Comparison of ENCODE assay signal across 8 cellular contexts in the genomic region with DNA sequence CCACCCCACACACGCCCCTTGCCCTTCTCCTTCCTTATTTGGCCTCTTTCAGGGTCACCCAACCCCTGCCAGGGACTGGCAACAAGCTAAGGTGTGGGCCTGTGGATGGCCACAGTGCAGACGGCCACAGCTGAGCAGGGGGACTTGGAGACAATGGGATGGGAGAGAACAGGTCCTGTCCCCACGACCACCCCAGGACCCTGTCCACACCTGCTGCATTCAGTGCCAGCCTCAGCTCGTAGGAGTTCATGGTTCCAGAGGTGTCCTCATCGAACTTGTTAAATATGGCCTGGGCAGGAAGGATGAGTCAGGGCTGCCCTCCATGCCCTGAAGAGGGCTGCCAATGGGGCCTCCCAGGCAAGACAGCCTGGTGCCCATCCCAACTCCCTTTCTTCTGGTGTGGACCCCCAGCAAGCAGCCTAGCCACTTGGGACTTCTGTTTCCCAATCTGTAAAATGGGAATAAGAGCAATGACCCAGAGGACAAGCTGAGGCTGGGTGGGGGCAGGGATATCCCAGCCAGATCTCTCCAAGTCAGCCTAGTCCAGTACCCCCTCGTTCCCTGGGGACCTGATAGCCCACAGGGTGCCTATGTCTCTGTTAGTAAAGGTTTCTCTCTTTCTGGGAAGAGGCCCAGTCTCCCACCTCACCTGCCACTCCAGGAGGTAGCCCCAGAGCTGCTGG. TPM values are rescaled to one million over a fixed set of nuclear protein-coding genes. Genes with fewer than 3 reads are reported as not detected.
A peak's percentile ranks its signal among the peaks of the same experiment; 100 is the strongest.
DNase-seq lines count a peak whose midpoint lies in the region; ATAC-seq and TF ChIP-seq lines count a peak whose summit lies in the region.

No MANE protein-coding gene starts in this region.

- H3K27ac ChIP-seq in HEK293 (ENCODE audit: extremely low read depth, low read depth, low read length) (0 out of 2 replicates have a peak overlapping the region, but pooled peaks have one; percentile 4), WERI-Rb-1 (no peak overlapping the region), subcutaneous abdominal adipose tissue (ENCODE audit: low read depth, low read length) (peak overlapping the region; percentile 37)

- no peaks in the 10 kb centered on the region for H3K27me3 ChIP-seq in WERI-Rb-1 (ENCODE audit: insufficient read depth, low read depth, severe bottlenecking)
- H3K27me3 ChIP-seq in subcutaneous abdominal adipose tissue (ENCODE audit: control insufficient read depth in 5 of 5, insufficient read depth in 4 of 5, low read length in 5 of 5): no peaks in the 10 kb centered on the region

- peaks cover 5% of the 10 kb centered on the region for H3K4me1 ChIP-seq in HEK293 (ENCODE audit: control insufficient read depth, insufficient read depth, low read length)
- peaks cover 0 to 41% (median 0%) of the 10 kb centered on the region in 5 donors for H3K4me1 ChIP-seq in subcutaneous abdominal adipose tissue (ENCODE audit: control insufficient read depth in 5 of 5, insufficient read depth in 5 of 5, low read length in 5 of 5)

- H3K9me3 ChIP-seq in HEK293 (ENCODE audit: control insufficient read depth, insufficient read depth, low read depth, low read length): no peaks in the 10 kb centered on the region
- no peaks in the 10 kb centered on the region for H3K9me3 ChIP-seq in WERI-Rb-1 (ENCODE audit: severe bottlenecking)
- no peaks in the 10 kb centered on the region for H3K9me3 ChIP-seq in subcutaneous abdominal adipose tissue (ENCODE audit: control insufficient read depth in 5 of 5, low read length in 5 of 5)

- intact Hi-C loops in left ventricle myocardium superior (cut with micrococcal nuclease): no loop called here

- CTCF ChIA-PET in HEK293 (lab: Yijun Ruan, JAX): interaction anchor here (0.5 to 2.8 kb wide), 5 partner anchors 18 to 197 kb away, joined by 3 to 13 read pairs (median 5); a partner anchor contains a TSS

- no peak overlapping the region for H3K9ac ChIP-seq in subcutaneous abdominal adipose tissue (ENCODE audit: low read length in 5 of 5)

- TF ChIP-seq CTCF in HEK293 (tag by site-specific recombination; IDR thresholded peaks at IDR 0.05): no peak
- no peak for TF ChIP-seq CTCF in WERI-Rb-1 (IDR thresholded peaks at IDR 0.05; ENCODE audit: low read depth, low read length)

- H3K4me3 ChIP-seq in HEK293 (ENCODE audit: low read depth, low read length) (no peak overlapping the region), WERI-Rb-1 (ENCODE audit: low read depth, low read length) (no peak overlapping the region), subcutaneous abdominal adipose tissue (ENCODE audit: low read depth in 1 of 5, low read length in 5 of 5) (no peak overlapping the region)

- H3K36me3 ChIP-seq in HEK293 (ENCODE audit: control insufficient read depth in 2 of 2, insufficient read depth in 1 of 2, low read length in 2 of 2) (peaks cover 24 to 25% of the 10 kb centered on the region in 2 experiments), WERI-Rb-1 (peaks cover 33% of the 10 kb centered on the region), subcutaneous abdominal adipose tissue (ENCODE audit: control insufficient read depth in 5 of 5, insufficient read depth in 5 of 5, low read length in 5 of 5) (peaks cover 0 to 30% (median 24%) of the 10 kb centered on the region in 5 donors)

- peak; percentile 1 for ATAC-seq in left ventricle myocardium superior
- ATAC-seq in GM21737 (IDR thresholded peaks at IDR 0.05; ENCODE audit: unreplicated experiment): no peak

- DNase-seq in WERI-Rb-1: peak; percentile 13
- peak; percentile 28 for DNase-seq in left ventricle myocardium superior
- no peak for DNase-seq in NCI-H1436 (lab: John Stamatoyannopoulos, UW)
- DNase-seq in central memory CD4-positive, alpha-beta T cell: no peak
- DNase-seq in stimulated activated CD8-positive, alpha-beta memory T cell treated with anti-CD3 and anti-CD28 coated beads, Interleukin-4, amount 100 ng/mL, for 48 hours: no peak

- POLR2A ChIA-PET in HEK293 (lab: Yijun Ruan, JAX): interaction anchor here (0.6 to 2.1 kb wide), 14 partner anchors 7 to 331 kb away, joined by 3 to 11 read pairs (median 4); a partner anchor contains a TSS

TF ChIP-seq in HEK293, 187 proteins besides CTCF, POLR2A, EP300 and RAD21:
- TF ChIP-seq ZNF274 (IDR thresholded peaks at IDR 0.05; ENCODE audit: low read length): no peak
- no peak for TF ChIP-seq ZNF274 (tag by site-specific recombination; IDR thresholded peaks at IDR 0.05; ENCODE audit: borderline replicate concordance)
- TF ChIP-seq, protein P1, sequence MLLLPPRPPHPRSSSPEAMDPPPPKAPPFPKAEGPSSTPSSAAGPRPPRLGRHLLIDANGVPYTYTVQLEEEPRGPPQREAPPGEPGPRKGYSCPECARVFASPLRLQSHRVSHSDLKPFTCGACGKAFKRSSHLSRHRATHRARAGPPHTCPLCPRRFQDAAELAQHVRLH (tag by site-specific recombination; IDR thresholded peaks at IDR 0.05): 0 out of 2 replicates have a peak, but pooled peaks have one; percentile 27
- peak; percentile 79 for TF ChIP-seq SCRT2 (tag by site-specific recombination; IDR thresholded peaks at IDR 0.05)
- peak; percentile 12; the same call in 1 of the 2 replicates for TF ChIP-seq SP7 (tag by site-specific recombination; IDR thresholded peaks at IDR 0.05)
- TF ChIP-seq GLIS2 (tag by site-specific recombination; IDR thresholded peaks at IDR 0.05): peak; percentile 38; the same call in 1 of the 2 replicates
- TF ChIP-seq ZNF600 (tag by site-specific recombination; IDR thresholded peaks at IDR 0.05): 0 out of 2 replicates have a peak, but pooled peaks have one; percentile 5
- 0 out of 2 replicates have a peak, but pooled peaks have one; percentile 51 for TF ChIP-seq ZNF324 (tag by site-specific recombination; IDR thresholded peaks at IDR 0.05)
- no peak for TF ChIP-seq SCRT1 (tag by site-specific recombination; IDR thresholded peaks at IDR 0.05; ENCODE audit: borderline replicate concordance)
- TF ChIP-seq, protein P2, sequence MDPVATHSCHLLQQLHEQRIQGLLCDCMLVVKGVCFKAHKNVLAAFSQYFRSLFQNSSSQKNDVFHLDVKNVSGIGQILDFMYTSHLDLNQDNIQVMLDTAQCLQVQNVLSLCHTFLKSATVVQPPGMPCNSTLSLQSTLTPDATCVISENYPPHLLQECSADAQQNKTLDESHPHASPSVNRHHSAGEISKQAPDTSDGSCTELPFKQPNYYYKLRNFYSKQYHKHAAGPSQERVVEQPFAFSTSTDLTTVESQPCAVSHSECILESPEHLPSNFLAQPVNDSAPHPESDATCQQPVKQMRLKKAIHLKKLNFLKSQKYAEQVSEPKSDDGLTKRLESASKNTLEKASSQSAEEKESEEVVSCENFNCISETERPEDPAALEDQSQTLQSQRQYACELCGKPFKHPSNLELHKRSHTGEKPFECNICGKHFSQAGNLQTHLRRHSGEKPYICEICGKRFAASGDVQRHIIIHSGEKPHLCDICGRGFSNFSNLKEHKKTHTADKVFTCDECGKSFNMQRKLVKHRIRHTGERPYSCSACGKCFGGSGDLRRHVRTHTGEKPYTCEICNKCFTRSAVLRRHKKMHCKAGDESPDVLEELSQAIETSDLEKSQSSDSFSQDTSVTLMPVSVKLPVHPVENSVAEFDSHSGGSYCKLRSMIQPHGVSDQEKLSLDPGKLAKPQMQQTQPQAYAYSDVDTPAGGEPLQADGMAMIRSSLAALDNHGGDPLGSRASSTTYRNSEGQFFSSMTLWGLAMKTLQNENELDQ (tag by site-specific recombination; IDR thresholded peaks at IDR 0.05; ENCODE audit: low read depth): no peak
- TF ChIP-seq ZNF629 (tag by site-specific recombination; IDR thresholded peaks at IDR 0.05): peak; percentile 46
- peak; percentile 51; the same call in 1 of the 2 replicates for TF ChIP-seq ZBTB8A (tag by site-specific recombination; IDR thresholded peaks at IDR 0.05)
- TF ChIP-seq KLF8 (tag by site-specific recombination; IDR thresholded peaks at IDR 0.05): peak; percentile 31; the same call in 1 of the 2 replicates
- TF ChIP-seq KLF10 (tag by site-specific recombination; IDR thresholded peaks at IDR 0.05): 0 out of 2 replicates have a peak, but pooled peaks have one; percentile 22
- TF ChIP-seq ZNF549 (tag by site-specific recombination; IDR thresholded peaks at IDR 0.05): no peak

RNA-seq across cellular contexts. Expression of a gene that starts 10.6 kb away (rescaled TPM):
- not detected for total RNA-seq in left ventricle myocardium superior

RNA-seq across cellular contexts. Expression of a gene that starts 39.7 kb away (rescaled TPM):
- total RNA-seq in left ventricle myocardium superior: not detected

RNA-seq across cellular contexts. Expression of a gene that starts 55.4 kb away (rescaled TPM):
- total RNA-seq in left ventricle myocardium superior: not detected

Comparison
In these comparisons a context has a peak if more than half of its experiments do, and no peak if none do; other contexts are left out.
1. DNase-seq: peak in WERI-Rb-1 (single experiment) and left ventricle myocardium superior (single experiment); none in NCI-H1436 (single experiment), central memory CD4-positive, alpha-beta T cell (single experiment) and stimulated activated CD8-positive, alpha-beta memory T cell treated with anti-CD3 and anti-CD28 coated beads, Interleukin-4, amount 100 ng/mL, for 48 hours (single experiment).